9 cellular contexts compared by ENCODE assay signal in the genomic region with DNA sequence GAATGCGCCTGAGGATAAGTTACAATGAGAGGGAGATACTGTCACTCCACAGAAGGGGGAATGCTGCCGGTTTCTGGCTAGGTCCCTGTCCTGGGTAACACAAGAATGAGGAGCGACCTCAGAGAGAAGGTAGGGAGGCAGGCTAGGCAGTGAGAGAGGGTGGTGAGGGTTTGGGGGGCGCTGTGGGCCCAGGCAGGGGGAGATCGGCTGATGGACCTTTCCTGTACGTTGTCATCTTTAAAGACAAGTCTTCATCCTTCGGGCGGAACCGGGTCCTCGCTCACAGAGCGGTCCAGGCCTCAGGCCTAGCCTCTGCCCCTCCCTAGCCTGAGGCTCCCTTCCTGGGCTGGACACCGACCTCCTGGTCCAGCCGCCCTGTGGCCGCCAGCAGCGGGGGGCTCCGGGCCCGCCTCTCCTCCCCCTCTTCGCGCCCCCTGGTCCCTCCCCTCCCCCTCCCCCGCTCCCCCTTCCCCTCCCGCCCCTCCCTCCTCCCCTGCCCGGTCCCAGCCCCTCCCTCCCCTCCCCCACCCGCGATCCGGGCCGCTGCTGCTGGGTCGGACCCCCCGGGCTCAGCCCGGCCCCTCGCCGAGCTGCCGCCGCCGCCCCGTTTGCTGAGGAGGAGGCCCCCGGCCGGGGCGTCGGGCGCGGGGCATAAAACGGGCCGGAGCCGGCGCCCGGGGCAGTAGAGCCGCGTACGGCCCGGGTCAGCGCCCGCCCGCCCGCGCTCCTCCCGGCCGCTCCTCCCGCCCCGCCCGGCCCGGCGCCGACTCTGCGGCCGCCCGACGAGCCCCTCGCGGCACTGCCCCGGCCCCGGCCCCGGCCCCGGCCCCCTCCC. TPM values are rescaled to one million over a fixed set of nuclear protein-coding genes. Genes with fewer than 3 reads are reported as not detected.
DNase-seq lines count a peak whose midpoint lies in the region; ATAC-seq and FAIRE-seq lines count a peak whose summit lies in the region.
"Had no signal": no experiment of that assay in that cellular context is flagged by ENCODE, and none has a peak within 500 bp of the region (broad histone marks: within the 10 kb centered on the region; RNA-seq: fewer than 3 reads in every experiment).

A gene (plus strand): TSS at position 680 of the 835 bp plus-strand sequence. CDS start 265 bp downstream, outside the sequence.

- no peak for DNase-seq in stimulated activated naive CD8-positive, alpha-beta T cell treated with anti-CD3 and anti-CD28 coated beads, Interleukin-15, Interleukin-2, amounts not matched to agents 100 U/mL and 50 U/mL, for 24 hours
- no peak for DNase-seq in naive thymus-derived CD8-positive, alpha-beta T cell
- no peak for DNase-seq in GM19239 (ENCODE audit: insufficient read length, low spot score)
- DNase-seq in cortex of kidney (lab: John Stamatoyannopoulos, UW): no peak
- no peak for DNase-seq in GM03348 (ENCODE audit: low spot score)

- 11 to 30% methylated on average over 20 to 67 of the region's 73 CpGs for WGBS in esophagus, 2 donors

- no peaks in the 10 kb centered on the region for H3K9me3 Mint-ChIP-seq in stimulated activated naive CD8-positive, alpha-beta T cell treated with anti-CD3 and anti-CD28 coated beads, Interleukin-15, Interleukin-2, amounts not matched to agents 100 ng/mL and 50 ng/mL, for 24 hours
- H3K9me3 Mint-ChIP-seq in naive thymus-derived CD8-positive, alpha-beta T cell: no peaks in the 10 kb centered on the region

- H3K36me3 ChIP-seq in esophagus (ENCODE audit: control insufficient read depth in 2 of 2, insufficient read depth in 2 of 2, low read length in 1 of 2): no peaks in the 10 kb centered on the region

- ATAC-seq in stimulated activated naive CD8-positive, alpha-beta T cell treated with anti-CD3 and anti-CD28 coated beads, Interleukin-15, Interleukin-2, amounts not matched to agents 100 U/mL and 50 U/mL, for 24 hours: no peak
- ATAC-seq in naive thymus-derived CD8-positive, alpha-beta T cell: peak in 1 of 2 donors; percentile 12
- ATAC-seq in HG03571 (IDR thresholded peaks at IDR 0.05; ENCODE audit: unreplicated experiment): no peak

- no peaks in the 10 kb centered on the region for H3K36me3 Mint-ChIP-seq in stimulated activated naive CD8-positive, alpha-beta T cell treated with anti-CD3 and anti-CD28 coated beads, Interleukin-15, Interleukin-2, amounts not matched to agents 100 ng/mL and 50 ng/mL, for 24 hours (ENCODE audit: low read depth)
- peaks cover 0 to 4% (median 0%) of the 10 kb centered on the region in 3 donors for H3K36me3 Mint-ChIP-seq in naive thymus-derived CD8-positive, alpha-beta T cell

- peaks cover 54% of the 10 kb centered on the region for H3K27me3 Mint-ChIP-seq in stimulated activated naive CD8-positive, alpha-beta T cell treated with anti-CD3 and anti-CD28 coated beads, Interleukin-15, Interleukin-2, amounts not matched to agents 100 ng/mL and 50 ng/mL, for 24 hours
- peaks cover 23 to 71% (median 44%) of the 10 kb centered on the region in 5 donors for H3K27me3 Mint-ChIP-seq in naive thymus-derived CD8-positive, alpha-beta T cell

- H3K4me3 ChIP-seq in esophagus (ENCODE audit: low read depth in 1 of 2, low read length in 2 of 2): peak within 1 kb of the TSS; percentile 14 to 63

- POLR2A ChIA-PET in naive thymus-derived CD8-positive, alpha-beta T cell (lab: Charles Lee): interaction anchor here (1.1 kb wide), 1 partner anchor 16 kb away, joined by 3 read pairs; no protein-coding TSS in a partner anchor

- no peaks in the 10 kb centered on the region for H3K4me1 ChIP-seq in esophagus (ENCODE audit: control insufficient read depth in 2 of 2, insufficient read depth in 2 of 2, low read length in 1 of 2)

- no peak for FAIRE-seq in GM19239 (lab: Jason Lieb, UNC)
- FAIRE-seq: G401.6 had no signal

- peak within 1 kb of the TSS; percentile 67 for H3K4me3 Mint-ChIP-seq in stimulated activated naive CD8-positive, alpha-beta T cell treated with anti-CD3 and anti-CD28 coated beads, Interleukin-15, Interleukin-2, amounts not matched to agents 100 ng/mL and 50 ng/mL, for 24 hours
- H3K4me3 Mint-ChIP-seq in naive thymus-derived CD8-positive, alpha-beta T cell: peak within 1 kb of the TSS; percentile 66 to 86 (median 80)

- H3K9me3 ChIP-seq in esophagus (ENCODE audit: control insufficient read depth in 2 of 2, insufficient read depth in 1 of 2, low read depth in 1 of 2, low read length in 1 of 2): no peaks in the 10 kb centered on the region

- no peaks in the 10 kb centered on the region for H3K27me3 ChIP-seq in esophagus (ENCODE audit: control insufficient read depth in 1 of 2, insufficient read depth in 2 of 2, low read length in 2 of 2)

- peaks cover 8% of the 10 kb centered on the region for H3K4me1 Mint-ChIP-seq in stimulated activated naive CD8-positive, alpha-beta T cell treated with anti-CD3 and anti-CD28 coated beads, Interleukin-15, Interleukin-2, amounts not matched to agents 100 ng/mL and 50 ng/mL, for 24 hours (ENCODE audit: low read depth)
- peaks cover 7 to 25% (median 13%) of the 10 kb centered on the region in 4 donors for H3K4me1 Mint-ChIP-seq in naive thymus-derived CD8-positive, alpha-beta T cell

- H3K27ac ChIP-seq in esophagus (ENCODE audit: low read depth in 2 of 2, low read length in 1 of 2): peak within 1 kb of the TSS; percentile 42 to 58

- no peak within 1 kb of the TSS for H3K27ac Mint-ChIP-seq in stimulated activated naive CD8-positive, alpha-beta T cell treated with anti-CD3 and anti-CD28 coated beads, Interleukin-15, Interleukin-2, amounts not matched to agents 100 ng/mL and 50 ng/mL, for 24 hours
- peak within 1 kb of the TSS in 3 of 10 donors; percentile 40 to 58 (median 42) for H3K27ac Mint-ChIP-seq in naive thymus-derived CD8-positive, alpha-beta T cell

RNA-seq across cellular contexts. Expression of the gene that starts here (rescaled TPM):
- 1 to 10 TPM; 2.2 to 3.0 TPM for polyA plus RNA-seq in esophagus
- not detected for total RNA-seq in naive thymus-derived CD8-positive, alpha-beta T cell
- polyA plus RNA-seq in naive thymus-derived CD8-positive, alpha-beta T cell: not detected
